Comparison of ENCODE assay signal across 26 cellular contexts in the genomic region with DNA sequence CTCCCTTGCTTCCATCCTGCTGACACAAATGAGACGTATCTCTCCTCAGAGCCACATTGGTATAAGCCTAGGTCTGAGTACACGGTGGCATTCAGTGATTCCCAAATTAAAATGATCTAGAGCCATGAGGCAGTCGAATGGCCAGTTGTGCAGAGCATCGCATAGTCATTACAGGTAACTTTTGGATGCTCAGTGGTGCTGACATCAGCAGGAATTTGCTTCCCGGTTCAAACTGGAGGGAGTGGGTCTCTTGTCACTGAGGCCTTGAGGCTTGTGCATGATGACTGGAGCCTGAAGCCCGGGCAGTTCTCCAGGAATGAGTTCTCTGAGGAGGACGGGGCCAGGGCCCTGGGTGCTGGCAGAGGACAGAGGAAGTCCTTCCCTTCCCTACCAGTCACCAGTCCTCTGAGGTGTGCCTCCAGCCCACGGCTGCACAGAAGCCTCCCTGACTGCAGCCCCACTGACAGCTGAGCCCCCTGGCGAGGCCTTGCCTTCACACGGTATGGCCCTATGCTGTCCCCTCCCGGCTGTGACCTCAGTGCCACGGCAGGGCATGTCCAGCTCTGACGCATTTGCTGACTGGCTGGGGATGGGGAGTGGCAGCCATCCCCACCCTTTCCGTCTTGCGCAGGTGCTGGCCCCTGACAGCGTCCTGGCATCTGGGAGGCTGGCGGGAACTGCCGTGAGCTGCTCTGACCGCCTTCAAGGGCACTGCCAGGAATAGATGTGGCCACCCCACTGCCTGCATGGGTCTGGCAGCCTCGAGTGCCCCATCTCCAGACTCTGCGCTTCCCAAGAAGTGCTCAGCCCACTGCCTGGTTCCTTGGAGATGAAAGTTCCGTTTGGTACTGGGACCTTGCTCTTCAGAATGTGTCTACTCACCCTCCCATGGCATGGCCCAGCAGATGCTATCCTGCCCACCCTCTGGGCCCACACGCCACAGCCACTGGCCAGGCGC.
DNase-seq lines count a peak whose midpoint lies in the region; ATAC-seq, FAIRE-seq and TF ChIP-seq lines count a peak whose summit lies in the region.
"Had no signal": no experiment of that assay in that cellular context is flagged by ENCODE, and none has a peak within 500 bp of the region (broad histone marks: within the 10 kb centered on the region; RNA-seq: fewer than 3 reads in every experiment).

No MANE protein-coding gene starts in this region.

- POLR2A ChIA-PET in K562 (lab: Yijun Ruan, JAX) = interaction anchor here (0.9 kb wide), 1 partner anchor 97 kb away, joined by 3 read pairs; no protein-coding TSS in a partner anchor

- no peaks in the 10 kb centered on the region for H3K4me1 ChIP-seq in K562 (replicated peaks in 1 of 2; ENCODE audit: control insufficient read depth in 2 of 2, insufficient read depth in 2 of 2, low read length in 2 of 2)
- no peaks in the 10 kb centered on the region for H3K4me1 ChIP-seq in endodermal cell (ENCODE audit: control insufficient read depth, insufficient read depth, low read length)
- peaks cover 17 to 52% of the 10 kb centered on the region in 2 donors for H3K4me1 ChIP-seq in neuronal stem cell (ENCODE audit: control insufficient read depth in 2 of 2, insufficient read depth in 1 of 2, low read depth in 1 of 2, low read length in 2 of 2)
- H3K4me1 ChIP-seq: SJCRH30 had no signal

- H3K36me3 Mint-ChIP-seq in endodermal cell (ENCODE audit: low read depth) = no peaks in the 10 kb centered on the region
- H3K36me3 Mint-ChIP-seq in activated CD8-positive, alpha-beta memory T cell treated with anti-CD3 and anti-CD28 coated beads, Interleukin-2, amount 10 ng/mL, durations not matched to agents 7 days and 5 days = no peaks in the 10 kb centered on the region
- H3K36me3 Mint-ChIP-seq: CD4-positive, CD25-positive, alpha-beta regulatory T cell had no signal

- no peak for TF ChIP-seq POLR2A in K562 (conservative IDR thresholded peaks at IDR 0.05)

- CTCF ChIA-PET in K562 (lab: Yijun Ruan, JAX; ENCODE audit: low intra/inter-chr PET ratio) = no interaction called here
- CTCF ChIA-PET in activated CD8-positive, alpha-beta memory T cell treated with anti-CD3 and anti-CD28 coated beads, Interleukin-2, amount 10 ng/mL, durations not matched to agents 7 days and 5 days (lab: Charles Lee) = no interaction called here

- H3K9me3 Mint-ChIP-seq in endodermal cell = no peaks in the 10 kb centered on the region
- no peaks in the 10 kb centered on the region for H3K9me3 Mint-ChIP-seq in activated CD8-positive, alpha-beta memory T cell treated with anti-CD3 and anti-CD28 coated beads, Interleukin-2, amount 10 ng/mL, durations not matched to agents 7 days and 5 days (ENCODE audit: low read depth)
- H3K9me3 Mint-ChIP-seq: CD4-positive, CD25-positive, alpha-beta regulatory T cell had no signal

- H4K91ac ChIP-seq in neuronal stem cell (ENCODE audit: low read depth, low read length, poor library complexity) = peak overlapping the region; percentile 77

- H3K9me3 ChIP-seq in K562 (replicated peaks; ENCODE audit: control insufficient read depth, insufficient read depth, low read depth, low read length) = no peaks in the 10 kb centered on the region
- no peaks in the 10 kb centered on the region for H3K9me3 ChIP-seq in endodermal cell (ENCODE audit: control insufficient read depth, low read length)
- H3K9me3 ChIP-seq in neuronal stem cell (replicated peaks in 1 of 2; ENCODE audit: control insufficient read depth in 2 of 2, insufficient read depth in 1 of 2, low read depth in 1 of 2, low read length in 2 of 2) = peaks cover 0 to 2% of the 10 kb centered on the region in 2 donors
- H3K9me3 ChIP-seq: BLaER1, SJCRH30 had no signal

- no peaks in the 10 kb centered on the region for H3K79me1 ChIP-seq in neuronal stem cell (ENCODE audit: low read depth, low read length)

- 0% methylated on average over 24 of the region's 24 CpGs for WGBS in K562 (ENCODE audit: insufficient coverage, low coverage, missing lambda C conversion rate)
- WGBS in endodermal cell (ENCODE audit: insufficient coverage in 1 of 2, insufficient read length in 1 of 2), 2 experiments = 91 to 93% methylated on average over 18 to 24 of the region's 24 CpGs
- no CpG with 5 or more reads among the region's 24 CpGs for WGBS in neuronal stem cell (ENCODE audit: extremely low coverage in 2 of 2, insufficient read length in 2 of 2, insufficient replicate concordance in 1 of 2), 2 donors

- H2BK5ac ChIP-seq in neuronal stem cell (ENCODE audit: low read length) = peak overlapping the region; percentile 49

- H2AFZ ChIP-seq in K562 (ENCODE audit: low read depth, low read length) (no peak overlapping the region), neuronal stem cell (ENCODE audit: low read length) (no peak overlapping the region)

- H4K8ac ChIP-seq in neuronal stem cell (ENCODE audit: low read depth, low read length) = peak overlapping the region; percentile 58

- H3K18ac ChIP-seq in neuronal stem cell (ENCODE audit: low read length) = peak overlapping the region; percentile 97

- H3K27me3 ChIP-seq in K562 (ENCODE audit: control insufficient read depth in 2 of 2, insufficient read depth in 2 of 2, low read length in 2 of 2) (no peaks in the 10 kb centered on the region; a peak in 1 of 5 replicates), endodermal cell (ENCODE audit: control insufficient read depth, insufficient read depth, low read length, poor library complexity, severe bottlenecking) (no peaks in the 10 kb centered on the region), neuronal stem cell (ENCODE audit: control insufficient read depth in 3 of 3, insufficient read depth in 3 of 3, low read depth in 1 of 3, low read length in 3 of 3) (no peaks in the 10 kb centered on the region)
- H3K27me3 ChIP-seq: BLaER1, SJCRH30 had no signal

- H3K36me3 ChIP-seq in K562 (ENCODE audit: control insufficient read depth, insufficient read depth, low read length) (no peaks in the 10 kb centered on the region), endodermal cell (ENCODE audit: control insufficient read depth, insufficient read depth, low read length) (no peaks in the 10 kb centered on the region), neuronal stem cell (replicated peaks in 1 of 2; ENCODE audit: control insufficient read depth in 2 of 2, insufficient read depth in 2 of 2, low read length in 2 of 2) (no peaks in the 10 kb centered on the region)
- H3K36me3 ChIP-seq: BLaER1, SJCRH30 had no signal

- intact Hi-C loops in K562 (cut with micrococcal nuclease) = no loop called here
- intact Hi-C loops in head of caudate nucleus (cut with DNase I) = no loop called here

- peak overlapping the region; percentile 36 for H3K27ac Mint-ChIP-seq in endodermal cell
- no peak overlapping the region for H3K27ac Mint-ChIP-seq in activated CD8-positive, alpha-beta memory T cell treated with anti-CD3 and anti-CD28 coated beads, Interleukin-2, amount 10 ng/mL, durations not matched to agents 7 days and 5 days
- H3K27ac Mint-ChIP-seq: CD4-positive, CD25-positive, alpha-beta regulatory T cell had no signal

- peak overlapping the region; percentile 98 for H2AK5ac ChIP-seq in neuronal stem cell (ENCODE audit: low read depth, low read length)

- H3K14ac ChIP-seq in neuronal stem cell (ENCODE audit: low read length) = peak overlapping the region; percentile 40

- no peak for TF ChIP-seq EP300 in K562 (IDR thresholded peaks at IDR 0.05; ENCODE audit: low read length)

- ATAC-seq in K562 (no peak), HG03095 (IDR thresholded peaks at IDR 0.05; ENCODE audit: unreplicated experiment) (no peak), HG02981 (IDR thresholded peaks at IDR 0.05; ENCODE audit: unreplicated experiment) (no peak)
- no peak for ATAC-seq in activated CD8-positive, alpha-beta memory T cell treated with anti-CD3 and anti-CD28 coated beads, Interleukin-2, amount 10 ng/mL, durations not matched to agents 7 days and 5 days
- ATAC-seq: PC-3, Right ventricle myocardium inferior, SK-N-SH treated with all-trans-retinoic acid at 6 μM for 48 hours had no signal

- H3K9ac ChIP-seq in K562 (ENCODE audit: insufficient read depth in 1 of 2, low read depth in 2 of 2, low read length in 2 of 2) (no peak overlapping the region), endodermal cell (ENCODE audit: extremely low read depth, low read length, poor library complexity, severe bottlenecking) (no peak overlapping the region), neuronal stem cell (ENCODE audit: low read depth, low read length, poor library complexity) (no peak overlapping the region)
- H3K9ac ChIP-seq: BLaER1 had no signal

- no peak for TF ChIP-seq RAD21 in K562 (CRISPR knock-in tag; conservative IDR thresholded peaks at IDR 0.05 in 1 of 2, IDR thresholded peaks at IDR 0.05 in 1 of 2)

- DNase-seq in G401 (ENCODE audit: low spot score) = peak; percentile 63
- no peak for DNase-seq in K562 (ENCODE audit: extremely low read depth in 1 of 4, low spot score in 3 of 4)
- no peak for DNase-seq in endodermal cell
- DNase-seq in neuronal stem cell (ENCODE audit: low spot score) = no peak
- DNase-seq in activated CD8-positive, alpha-beta memory T cell treated with anti-CD3 and anti-CD28 coated beads, Interleukin-2, amount 10 ng/mL, durations not matched to agents 7 days and 5 days = no peak
- DNase-seq in head of caudate nucleus = no peak
- DNase-seq: CD4-positive, CD25-positive, alpha-beta regulatory T cell; DMS153; DND-41; Kasumi-1; MV-4-11; NCI-H1105 treated with DMSO at 0.1 percent for 48 hours; NCI-H146; NCI-H1930; NCI-H446; NCI-H524 treated with DMSO at 0.1 percent for 48 hours; NCI-H82; NK-92 treated with Interleukin-12 subunit alpha and Interleukin-12 subunit beta, amount 100 ng/mL, for 24 hours; PC-3; SJCRH30 had no signal

- TF ChIP-seq CTCF in K562 (IDR thresholded peaks at IDR 0.05 in 2 of 3, conservative IDR thresholded peaks at IDR 0.05 in 1 of 3; ENCODE audit: insufficient read depth in 2 of 3, low read depth in 1 of 3, low read length in 3 of 3) (no peak), endodermal cell (conservative IDR thresholded peaks at IDR 0.05) (no peak)

- H3K23ac ChIP-seq in neuronal stem cell (ENCODE audit: low read depth, low read length, poor library complexity) = no peak overlapping the region

- H2BK12ac ChIP-seq in neuronal stem cell (ENCODE audit: low read length) = peak overlapping the region; percentile 99

- no peak overlapping the region for H3K27ac ChIP-seq in K562 (ENCODE audit: extremely low read depth, low read depth, low read length)
- no peak overlapping the region for H3K27ac ChIP-seq in endodermal cell (ENCODE audit: low read depth, low read length)
- H3K27ac ChIP-seq in neuronal stem cell (replicated peaks; ENCODE audit: low read length) = no peak overlapping the region
- H3K27ac ChIP-seq: BLaER1, SJCRH30 had no signal

- in situ Hi-C loops in G401 (cut with HindIII; ENCODE audit: low sequenced_read_pairs) = no loop called here
- in situ Hi-C loops in K562 (cut with MboI) = no loop called here

- no peaks in the 10 kb centered on the region for H3K27me3 Mint-ChIP-seq in endodermal cell (ENCODE audit: insufficient read depth)
- no peaks in the 10 kb centered on the region for H3K27me3 Mint-ChIP-seq in activated CD8-positive, alpha-beta memory T cell treated with anti-CD3 and anti-CD28 coated beads, Interleukin-2, amount 10 ng/mL, durations not matched to agents 7 days and 5 days

- peaks cover 25% of the 10 kb centered on the region for H3K4me1 Mint-ChIP-seq in endodermal cell
- no peaks in the 10 kb centered on the region for H3K4me1 Mint-ChIP-seq in activated CD8-positive, alpha-beta memory T cell treated with anti-CD3 and anti-CD28 coated beads, Interleukin-2, amount 10 ng/mL, durations not matched to agents 7 days and 5 days
- H3K4me1 Mint-ChIP-seq: CD4-positive, CD25-positive, alpha-beta regulatory T cell had no signal

- H4K20me1 ChIP-seq in K562 (replicated peaks; ENCODE audit: control insufficient read depth, insufficient read depth, low read length) = peaks cover 6% of the 10 kb centered on the region; the same call in 1 of the 2 replicates
- H4K20me1 ChIP-seq: BLaER1 had no signal

- H2BK120ac ChIP-seq in neuronal stem cell (ENCODE audit: low read depth, low read length) = peak overlapping the region; percentile 93

- FAIRE-seq in K562 (lab: Jason Lieb, UNC) = no peak
- FAIRE-seq: H54 had no signal

- no peaks in the 10 kb centered on the region for H3K9me1 ChIP-seq in K562 (ENCODE audit: control insufficient read depth, insufficient read depth, low read length)

- H3K4ac ChIP-seq in neuronal stem cell (ENCODE audit: low read length) = peak overlapping the region; percentile 56

- no peak overlapping the region for H3K4me3 Mint-ChIP-seq in endodermal cell
- no peak overlapping the region for H3K4me3 Mint-ChIP-seq in activated CD8-positive, alpha-beta memory T cell treated with anti-CD3 and anti-CD28 coated beads, Interleukin-2, amount 10 ng/mL, durations not matched to agents 7 days and 5 days
- H3K4me3 Mint-ChIP-seq: CD4-positive, CD25-positive, alpha-beta regulatory T cell had no signal

- BruUV-seq in K562 (replicated peaks; lab: Mats Ljungman, UMichigan) = no TSS peak

- H3K4me2 ChIP-seq in K562 (ENCODE audit: insufficient read depth, low read length) (no peak overlapping the region), neuronal stem cell (ENCODE audit: insufficient read depth, low read length, poor library complexity, severe bottlenecking) (no peak overlapping the region)
- H3K4me2 ChIP-seq: BLaER1 had no signal

- H3K79me2 ChIP-seq in K562 (ENCODE audit: control insufficient read depth, insufficient read depth, low read length) = no peaks in the 10 kb centered on the region

- H3K4me3 ChIP-seq in K562 (no peak overlapping the region), endodermal cell (ENCODE audit: low read length) (no peak overlapping the region), neuronal stem cell (ENCODE audit: low read length in 2 of 2) (no peak overlapping the region)
- H3K4me3 ChIP-seq: BLaER1, SJCRH30 had no signal

- H2BK15ac ChIP-seq in neuronal stem cell (ENCODE audit: low read length) = peak overlapping the region; percentile 88
